In the genomic region with DNA sequence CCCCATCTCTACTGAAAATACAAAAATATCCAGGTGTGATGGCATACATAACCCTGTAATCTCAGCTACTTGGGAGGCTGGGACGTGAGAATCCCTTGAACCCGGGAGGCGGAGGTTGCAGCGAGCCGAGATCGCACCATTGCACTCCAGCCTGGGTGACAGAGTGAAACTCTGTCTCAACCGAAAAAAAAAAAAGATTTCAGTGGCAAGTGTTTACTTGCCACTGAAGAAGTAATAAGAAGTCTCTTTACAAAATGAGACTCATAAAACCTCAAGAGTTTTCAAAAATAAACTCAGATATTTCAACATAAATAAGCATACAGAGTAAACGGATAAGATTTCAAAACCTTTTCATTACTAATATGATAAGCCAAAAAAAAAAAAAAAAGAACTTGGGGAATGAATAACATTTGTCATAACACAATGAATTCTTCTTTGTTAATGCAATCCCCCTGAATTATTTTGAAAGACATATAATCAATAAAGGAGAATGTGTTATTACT, we compare ENCODE assay signal across 27 cellular contexts.
"Had no signal": no experiment of that assay in that cellular context is flagged by ENCODE, and none has a peak within 500 bp of the region (broad histone marks: within the 10 kb centered on the region; RNA-seq: fewer than 3 reads in every experiment).

No MANE protein-coding gene starts in this region.

- H3K9me3 Mint-ChIP-seq: activated CD8-positive, alpha-beta T cell treated with anti-CD3 and anti-CD28 coated beads for 36 hours; activated naive CD4-positive, alpha-beta T cell treated with anti-CD3 and anti-CD28 coated beads, Interleukin-2, amount 50 U/mL, for 24 hours; activated naive CD8-positive, alpha-beta T cell treated with anti-CD3 and anti-CD28 coated beads, Interleukin-2, amount 50 U/mL, for 24 hours; activated T-cell treated with anti-CD3 and anti-CD28 coated beads, Interleukin-2, amount 50 U/mL, for 4 hours; activated T-helper 2 cell treated with anti-CD3 and anti-CD28 coated beads, Interferon-gamma antibody, Interleukin-2, Interleukin-4, amounts not matched to agents 10 μg/mL and 5 μg/mL and 100 μg/mL, durations not matched to agents 14 hours and 24 hours and 36 hours; natural killer cell treated with Interleukin-12 subunit alpha and Interleukin-12 subunit beta and Interleukin-15 and Interleukin-18, amount 100 ng/mL, for 72 hours; stimulated activated naive B cell treated with anti-CD40 and anti-IgM and Interleukin-4, amounts not matched to agents 10 μg/mL and 1 μg/mL and 100 μg/mL, for 72 hours had no signal

- H3K4me3 Mint-ChIP-seq: activated CD8-positive, alpha-beta T cell treated with anti-CD3 and anti-CD28 coated beads for 36 hours; activated naive CD4-positive, alpha-beta T cell treated with anti-CD3 and anti-CD28 coated beads, Interleukin-2, amount 50 U/mL, for 24 hours; activated naive CD8-positive, alpha-beta T cell treated with anti-CD3 and anti-CD28 coated beads, Interleukin-2, amount 50 U/mL, for 24 hours; activated T-cell treated with anti-CD3 and anti-CD28 coated beads, Interleukin-2, amount 50 U/mL, for 4 hours; immature natural killer cell; natural killer cell treated with Interleukin-12 subunit alpha and Interleukin-12 subunit beta and Interleukin-15 and Interleukin-18, amount 100 ng/mL, for 72 hours; stimulated activated naive B cell treated with anti-CD40 and anti-IgM and Interleukin-4, amounts not matched to agents 10 μg/mL and 1 μg/mL and 100 μg/mL, for 72 hours; T-helper 17 cell had no signal

- ATAC-seq: activated CD8-positive, alpha-beta T cell treated with anti-CD3 and anti-CD28 coated beads for 36 hours; activated naive CD8-positive, alpha-beta T cell treated with anti-CD3 and anti-CD28 coated beads, Interleukin-2, amount 50 U/mL, for 24 hours; activated T-cell treated with anti-CD3 and anti-CD28 coated beads, Interleukin-2, amount 50 U/mL, for 4 hours; foreskin keratinocyte; heart left ventricle; left lobe of liver; mucosa of descending colon; natural killer cell treated with Interleukin-12 subunit alpha and Interleukin-12 subunit beta and Interleukin-15 and Interleukin-18, amount 100 ng/mL, for 72 hours; stimulated activated naive B cell treated with anti-CD40 and anti-IgM and Interleukin-4, amounts not matched to agents 10 μg/mL and 1 μg/mL and 100 μg/mL, for 72 hours; T-helper 17 cell had no signal

- H3K4me3 ChIP-seq: colonic mucosa, heart left ventricle, lung, mucosa of descending colon, right atrium auricular region, stomach, tibial artery had no signal

- H3K36me3 ChIP-seq: colonic mucosa, heart left ventricle, right atrium auricular region, stomach, tibial artery had no signal

- H3K27ac ChIP-seq: colonic mucosa, foreskin keratinocyte, heart left ventricle, right atrium auricular region, stomach, tibial artery had no signal

- H3K9me3 ChIP-seq: colonic mucosa, heart left ventricle, mucosa of descending colon, right atrium auricular region, stomach, tibial artery had no signal

- H3K36me3 Mint-ChIP-seq: activated naive CD4-positive, alpha-beta T cell treated with anti-CD3 and anti-CD28 coated beads, Interleukin-2, amount 50 U/mL, for 24 hours; immature natural killer cell; natural killer cell treated with Interleukin-12 subunit alpha and Interleukin-12 subunit beta and Interleukin-15 and Interleukin-18, amount 100 ng/mL, for 72 hours; stimulated activated naive B cell treated with anti-CD40 and anti-IgM and Interleukin-4, amounts not matched to agents 10 μg/mL and 1 μg/mL and 100 μg/mL, for 72 hours had no signal

- H3K4me1 ChIP-seq: colonic mucosa, foreskin keratinocyte, heart left ventricle, right atrium auricular region, stomach had no signal

- H3K27me3 ChIP-seq: colonic mucosa, foreskin keratinocyte, heart left ventricle, right atrium auricular region, stomach, tibial artery had no signal

- H3K27me3 Mint-ChIP-seq: activated naive CD4-positive, alpha-beta T cell treated with anti-CD3 and anti-CD28 coated beads, Interleukin-2, amount 50 U/mL, for 24 hours had no signal

- H3K27ac Mint-ChIP-seq: activated CD8-positive, alpha-beta T cell treated with anti-CD3 and anti-CD28 coated beads for 36 hours; activated naive CD4-positive, alpha-beta T cell treated with anti-CD3 and anti-CD28 coated beads, Interleukin-2, amount 50 U/mL, for 24 hours; activated naive CD8-positive, alpha-beta T cell treated with anti-CD3 and anti-CD28 coated beads, Interleukin-2, amount 50 U/mL, for 24 hours; activated T-helper 2 cell treated with anti-CD3 and anti-CD28 coated beads, Interferon-gamma antibody, Interleukin-2, Interleukin-4, amounts not matched to agents 10 μg/mL and 5 μg/mL and 100 μg/mL, durations not matched to agents 14 hours and 24 hours and 36 hours; immature natural killer cell; natural killer cell treated with Interleukin-12 subunit alpha and Interleukin-12 subunit beta and Interleukin-15 and Interleukin-18, amount 100 ng/mL, for 72 hours; stimulated activated naive B cell treated with anti-CD40 and anti-IgM and Interleukin-4, amounts not matched to agents 10 μg/mL and 1 μg/mL and 100 μg/mL, for 72 hours; T-helper 17 cell had no signal

- DNase-seq: activated CD4-positive, alpha-beta T cell treated with anti-CD3 and anti-CD28 coated beads, Interleukin-2, amount 50 U/mL, for 1 hour; activated CD4-positive, CD25-positive, alpha-beta regulatory T cell treated with anti-CD3 and anti-CD28 coated beads, Interleukin-2, amount 50 U/mL, for 72 hours; activated CD8-positive, alpha-beta T cell treated with anti-CD3 and anti-CD28 coated beads for 36 hours; activated naive CD8-positive, alpha-beta T cell treated with anti-CD3 and anti-CD28 coated beads, Interleukin-2, amount 50 U/mL, for 24 hours; activated T-cell treated with anti-CD3 and anti-CD28 coated beads, Interleukin-2, amount 50 U/mL, for 4 hours; anterior cingulate cortex; colonic mucosa; effector CD8-positive, alpha-beta T cell; foreskin keratinocyte; heart left ventricle; hypothalamus; immature natural killer cell; kidney glomerular epithelial cell; mucosa of descending colon; stimulated activated CD4-positive, alpha-beta T cell treated with anti-CD3 and anti-CD28 coated beads, Interleukin-15, amount 100 ng/mL, for 24 hours; stimulated activated CD4-positive, alpha-beta T cell treated with anti-CD3 and anti-CD28 coated beads, Interleukin-2, amount 100 ng/mL, for 24 hours; stimulated activated naive B cell treated with anti-CD40 and anti-IgM and Interleukin-4, amounts not matched to agents 10 μg/mL and 1 μg/mL and 100 μg/mL, for 72 hours; stomach; T-helper 17 cell; T1000; tibial artery had no signal

- H3K4me1 Mint-ChIP-seq: activated naive CD4-positive, alpha-beta T cell treated with anti-CD3 and anti-CD28 coated beads, Interleukin-2, amount 50 U/mL, for 24 hours; immature natural killer cell had no signal
